1 cellular context compared by ENCODE assay signal in genomic region chr16:1942810-1943726, GRCh38.
TF ChIP-seq lines count a peak whose summit lies in the region.

TSS of gene MSRB1 (minus strand) at chr16:1943199. CDS start at chr16:1943156, 43 bp downstream.

TF ChIP-seq in HepG2, 621 proteins besides CTCF, POLR2A, EP300 and RAD21 (continued from another document and continues in another):
- TF ChIP-seq ARID4A (CRISPR knock-in tag; IDR thresholded peaks at IDR 0.05; ENCODE audit: borderline replicate concordance): peak; percentile 91
- peak; percentile 73 for TF ChIP-seq SRSF1 (optimal IDR thresholded peaks at IDR 0.05; ENCODE audit: low read depth, low read length)
- no peak for TF ChIP-seq SSRP1 (CRISPR knock-in tag; IDR thresholded peaks at IDR 0.05)
- TF ChIP-seq ETS1 (CRISPR knock-in tag; IDR thresholded peaks at IDR 0.05): no peak
- TF ChIP-seq ZSCAN29 (CRISPR knock-in tag; conservative IDR thresholded peaks at IDR 0.05): 0 out of 2 replicates have a peak, but pooled peaks have one; percentile 55
- TF ChIP-seq DR1 (CRISPR knock-in tag; IDR thresholded peaks at IDR 0.05): peak; percentile 39
- peak; percentile 8; the same call in 1 of the 2 replicates for TF ChIP-seq ZMYM4 (CRISPR knock-in tag; IDR thresholded peaks at IDR 0.05)
- TF ChIP-seq ZNF563 (CRISPR knock-in tag; IDR thresholded peaks at IDR 0.05): peak; percentile 43
- TF ChIP-seq ZNF709 (CRISPR knock-in tag; IDR thresholded peaks at IDR 0.05): peak; percentile 30
- no peak for TF ChIP-seq TBL1XR1 (IDR thresholded peaks at IDR 0.05; ENCODE audit: borderline replicate concordance, low read length, partially characterized antibody)
- TF ChIP-seq ZNF460 (CRISPR knock-in tag; IDR thresholded peaks at IDR 0.05; ENCODE audit: borderline replicate concordance): no peak; the same call in 1 of the 2 replicates
- peak; percentile 58; the same call in 1 of the 2 replicates for TF ChIP-seq MEIS1 (CRISPR knock-in tag; IDR thresholded peaks at IDR 0.05; ENCODE audit: borderline replicate concordance)
- 0 out of 2 replicates have a peak, but pooled peaks have one; percentile 17 for TF ChIP-seq ZHX1 (CRISPR knock-in tag; IDR thresholded peaks at IDR 0.05; ENCODE audit: low read depth)
- peak; percentile 77; the same call in 1 of the 2 replicates for TF ChIP-seq ZNF274 (CRISPR knock-in tag; IDR thresholded peaks at IDR 0.05)
- peak; percentile 58; the same call in 1 of the 2 replicates for TF ChIP-seq ZFP82 (CRISPR knock-in tag; IDR thresholded peaks at IDR 0.05; ENCODE audit: borderline replicate concordance)
- peak; percentile 97 for TF ChIP-seq PAX8 (CRISPR knock-in tag; IDR thresholded peaks at IDR 0.05; ENCODE audit: borderline replicate concordance)
- peak; percentile 77; the same call in 1 of the 2 replicates for TF ChIP-seq SAFB2 (CRISPR knock-in tag; IDR thresholded peaks at IDR 0.05; ENCODE audit: borderline replicate concordance, low read depth)
- TF ChIP-seq FOSL1 (CRISPR knock-in tag; IDR thresholded peaks at IDR 0.05; ENCODE audit: borderline replicate concordance): no peak
- no peak for TF ChIP-seq NFIB (CRISPR knock-in tag; IDR thresholded peaks at IDR 0.05; ENCODE audit: borderline replicate concordance)
- TF ChIP-seq ZSCAN21 (CRISPR knock-in tag; IDR thresholded peaks at IDR 0.05; ENCODE audit: borderline replicate concordance): peak; percentile 11; the same call in 1 of the 2 replicates
- peak; percentile 89 for TF ChIP-seq GABPB1 (CRISPR knock-in tag; IDR thresholded peaks at IDR 0.05)
- peak; percentile 69 for TF ChIP-seq ASH2L (IDR thresholded peaks at IDR 0.05; ENCODE audit: insufficient read length, low read depth, low read length)
- peak; percentile 54; the same call in 1 of the 2 replicates for TF ChIP-seq BRF2 (CRISPR knock-in tag; IDR thresholded peaks at IDR 0.05)
- no peak for TF ChIP-seq ZNF703 (CRISPR knock-in tag; IDR thresholded peaks at IDR 0.05; ENCODE audit: borderline replicate concordance)
- peak; percentile 50; the same call in 1 of the 2 replicates for TF ChIP-seq ELF3 (CRISPR knock-in tag; IDR thresholded peaks at IDR 0.05)
- no peak for TF ChIP-seq ZFAT (CRISPR knock-in tag; conservative IDR thresholded peaks at IDR 0.05)
- TF ChIP-seq PRDM10 (CRISPR knock-in tag; IDR thresholded peaks at IDR 0.05; ENCODE audit: low read depth): 0 out of 2 replicates have a peak, but pooled peaks have one; percentile 43
- TF ChIP-seq GATAD2A (CRISPR knock-in tag; IDR thresholded peaks at IDR 0.05): peak; percentile 18; the same call in 1 of the 2 replicates
- TF ChIP-seq USF2 (IDR thresholded peaks at IDR 0.05; ENCODE audit: low read depth, low read length): no peak
- no peak for TF ChIP-seq USF2 (CRISPR knock-in tag; IDR thresholded peaks at IDR 0.05; ENCODE audit: borderline replicate concordance)
- TF ChIP-seq PHF21A (CRISPR knock-in tag; IDR thresholded peaks at IDR 0.05): 0 out of 2 replicates have a peak, but pooled peaks have one; percentile 33
- no peak for TF ChIP-seq NFAT5 (CRISPR knock-in tag; IDR thresholded peaks at IDR 0.05)
- TF ChIP-seq CREB1 (IDR thresholded peaks at IDR 0.05): peak; percentile 35; the same call in 1 of the 2 replicates
- no peak for TF ChIP-seq CREB1 (CRISPR knock-in tag; IDR thresholded peaks at IDR 0.05)
